Comparison of ENCODE assay signal across 24 cellular contexts in genomic region chr11:66026017-66026529, GRCh38. TPM values are rescaled to one million over a fixed set of nuclear protein-coding genes. Genes with fewer than 3 reads are reported as not detected.
"Had no signal": no experiment of that assay in that cellular context is flagged by ENCODE, and none has a peak within 500 bp of the region (broad histone marks: within the 10 kb centered on the region; RNA-seq: fewer than 3 reads in every experiment).

Gene CATSPER1, minus strand, starts transcription at chr11:66026479. Its CDS starts 100 bp downstream, at chr11:66026379.

- DNase-seq: activated CD4-positive, alpha-beta memory T cell treated with anti-CD3 and anti-CD28 coated beads, Interleukin-2, amount 10 ng/mL, durations not matched to agents 7 days and 5 days; activated CD4-positive, alpha-beta T cell treated with anti-CD3 and anti-CD28 coated beads, Interleukin-2, amount 10 ng/mL, durations not matched to agents 7 days and 5 days; activated CD4-positive, CD25-positive, alpha-beta regulatory T cell treated with anti-CD3 and anti-CD28 coated beads, Interleukin-2, amount 50 U/mL, for 72 hours; activated CD8-positive, alpha-beta memory T cell treated with anti-CD3 and anti-CD28 coated beads, Interleukin-2, amount 50 U/mL, for 48 hours; activated gamma-delta T cell treated with Interleukin-2 at 50 U/mL for 16 hours; activated T-cell treated with anti-CD3 and anti-CD28 coated beads, Interleukin-2, amount 50 U/mL, for 24 hours; endodermal cell; foreskin fibroblast; islet precursor cell; left cardiac atrium; left ventricle myocardium superior; posterior cingulate gyrus; right cardiac atrium; stimulated activated naive CD4-positive, alpha-beta T cell; T-helper 2 cell; transverse colon had no signal

- ATAC-seq: activated naive CD4-positive, alpha-beta T cell treated with anti-CD3 and anti-CD28 coated beads, Interleukin-2, amount 50 U/mL, for 72 hours; esophagus mucosa; left cardiac atrium; left ventricle myocardium superior; right cardiac atrium had no signal

- H3K9me3 ChIP-seq: transverse colon had no signal

- H3K4me3 ChIP-seq: transverse colon had no signal

- H3K36me3 ChIP-seq: transverse colon had no signal

- FAIRE-seq: bronchial epithelial cell had no signal

- H3K27ac Mint-ChIP-seq: activated CD4-positive, alpha-beta memory T cell treated with anti-CD3 and anti-CD28 coated beads, Interleukin-2, amount 10 ng/mL, durations not matched to agents 7 days and 5 days; activated CD4-positive, alpha-beta T cell treated with anti-CD3 and anti-CD28 coated beads, Interleukin-2, amount 10 ng/mL, durations not matched to agents 7 days and 5 days; activated naive CD4-positive, alpha-beta T cell treated with anti-CD3 and anti-CD28 coated beads, Interleukin-2, amount 50 U/mL, for 72 hours; activated T-cell treated with anti-CD3 and anti-CD28 coated beads, Interleukin-2, amount 50 U/mL, for 24 hours; dendritic cell treated with granulocyte-macrophage colony-stimulating factor and Interleukin-4, amounts not matched to agents 40 ng/mL and 50 ng/mL, for 4 days; endodermal cell had no signal

- H3K27ac ChIP-seq: transverse colon had no signal

- H3K4me3 Mint-ChIP-seq: activated CD4-positive, alpha-beta memory T cell treated with anti-CD3 and anti-CD28 coated beads, Interleukin-2, amount 10 ng/mL, durations not matched to agents 7 days and 5 days; activated CD4-positive, alpha-beta T cell treated with anti-CD3 and anti-CD28 coated beads, Interleukin-2, amount 10 ng/mL, durations not matched to agents 7 days and 5 days; activated T-cell treated with anti-CD3 and anti-CD28 coated beads, Interleukin-2, amount 50 U/mL, for 24 hours; central memory CD8-positive, alpha-beta T cell; dendritic cell treated with granulocyte-macrophage colony-stimulating factor and Interleukin-4, amounts not matched to agents 40 ng/mL and 50 ng/mL, for 4 days; endodermal cell had no signal

- H3K4me1 Mint-ChIP-seq: endodermal cell had no signal

- H3K36me3 Mint-ChIP-seq: activated naive CD4-positive, alpha-beta T cell treated with anti-CD3 and anti-CD28 coated beads, Interleukin-2, amount 50 U/mL, for 72 hours had no signal

- H3K9me3 Mint-ChIP-seq: activated CD4-positive, alpha-beta memory T cell treated with anti-CD3 and anti-CD28 coated beads, Interleukin-2, amount 10 ng/mL, durations not matched to agents 7 days and 5 days; activated CD4-positive, alpha-beta T cell treated with anti-CD3 and anti-CD28 coated beads, Interleukin-2, amount 10 ng/mL, durations not matched to agents 7 days and 5 days; activated naive CD4-positive, alpha-beta T cell treated with anti-CD3 and anti-CD28 coated beads, Interleukin-2, amount 50 U/mL, for 72 hours; activated T-cell treated with anti-CD3 and anti-CD28 coated beads, Interleukin-2, amount 50 U/mL, for 24 hours; central memory CD8-positive, alpha-beta T cell; dendritic cell treated with granulocyte-macrophage colony-stimulating factor and Interleukin-4, amounts not matched to agents 40 ng/mL and 50 ng/mL, for 4 days; endodermal cell had no signal

RNA-seq across cellular contexts. Expression of gene CATSPER1, which starts in this region (rescaled TPM):
- total RNA-seq: activated CD4-positive, alpha-beta T cell treated with anti-CD3 and anti-CD28 coated beads, Interleukin-2, amount 10 ng/mL, durations not matched to agents 7 days and 5 days; endodermal cell; esophagus mucosa; left ventricle myocardium superior; lung microvascular endothelial cell; right cardiac atrium; temporal lobe; transverse colon; urinary bladder had no signal
